In genomic region chrX:1557442-1557841, GRCh38 we compare ENCODE assay signal across 9 cellular contexts. TPM values are rescaled to one million over a fixed set of nuclear protein-coding genes. Genes with fewer than 3 reads are reported as not detected.
"Had no signal": no experiment of that assay in that cellular context is flagged by ENCODE, and none has a peak within 500 bp of the region (broad histone marks: within the 10 kb centered on the region; RNA-seq: fewer than 3 reads in every experiment).

No MANE protein-coding gene starts in this region.

RNA-seq across cellular contexts. Expression of gene P2RY8, which starts 20.5 kb away (rescaled TPM):
- total RNA-seq: endodermal cell, kidney epithelial cell, progenitor cell of endocrine pancreas, temporal lobe had no signal

RNA-seq across cellular contexts. Expression of gene ASMT, which starts 57.4 kb away (rescaled TPM):
- total RNA-seq: dermis blood vessel endothelial cell, endodermal cell, hepatocyte, kidney epithelial cell, left colon, left ventricle myocardium superior, right cardiac atrium had no signal
- polyA plus RNA-seq: hepatocyte, right cardiac atrium had no signal
